ENCODE assay signal across 11 cellular contexts in the genomic region with DNA sequence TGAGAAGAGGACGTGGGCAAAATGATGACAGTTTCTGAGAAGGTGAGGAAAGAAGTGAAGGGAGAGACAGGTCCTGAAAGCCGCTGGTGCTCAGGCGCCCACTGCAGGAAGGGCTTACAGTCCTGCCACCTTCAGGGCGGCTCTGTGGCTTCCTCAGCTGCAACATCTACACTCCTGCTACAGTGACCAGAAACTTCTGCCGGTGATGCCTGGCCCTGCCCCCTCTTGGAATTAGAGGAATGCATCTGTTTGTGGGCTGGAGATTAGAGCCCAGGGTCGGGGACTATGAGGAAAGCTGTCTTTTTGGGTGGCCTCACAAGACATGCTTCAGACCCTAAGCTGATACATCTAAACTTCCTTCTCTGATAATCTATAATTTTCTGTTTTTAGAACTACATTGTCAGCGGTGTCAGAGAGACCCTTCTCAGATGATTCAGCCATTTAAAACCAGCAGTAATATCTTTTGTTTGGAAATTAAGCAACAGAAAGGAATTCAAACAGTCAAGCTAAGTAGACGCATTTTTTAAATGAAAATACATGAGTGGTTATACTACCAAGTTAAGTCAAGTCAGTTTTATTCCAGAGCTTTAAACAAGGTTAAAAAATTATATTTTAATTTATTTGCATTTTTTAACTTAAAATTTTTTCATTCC. TPM values are rescaled to one million over a fixed set of nuclear protein-coding genes. Genes with fewer than 3 reads are reported as not detected.
DNase-seq lines count a peak whose midpoint lies in the region; ATAC-seq and TF ChIP-seq lines count a peak whose summit lies in the region.
"Had no signal": no experiment of that assay in that cellular context is flagged by ENCODE, and none has a peak within 500 bp of the region (broad histone marks: within the 10 kb centered on the region; RNA-seq: fewer than 3 reads in every experiment).

No MANE protein-coding gene starts in this region.

- peak; percentile 6 for TF ChIP-seq CTCF in AG04449 (IDR thresholded peaks at IDR 0.05; ENCODE audit: insufficient read depth, low read length, missing control alignments)
- no peak for TF ChIP-seq CTCF in GM10248 (IDR thresholded peaks at IDR 0.05; ENCODE audit: control extremely low read depth, extremely low read depth, low read depth, missing control alignments)

- H3K4me3 ChIP-seq in AG04449 (ENCODE audit: low read depth, low read length): no peak overlapping the region

- ATAC-seq in left colon (peak; percentile 51), HG03108 (IDR thresholded peaks at IDR 0.05; ENCODE audit: unreplicated experiment) (no peak), HG03135 (IDR thresholded peaks at IDR 0.05; ENCODE audit: unreplicated experiment) (no peak), HG03196 (IDR thresholded peaks at IDR 0.05; ENCODE audit: unreplicated experiment) (no peak)

- POLR2A ChIA-PET in AG04449 (lab: Yijun Ruan, JAX): no interaction called here
- POLR2A ChIA-PET in GM10248 (lab: Yijun Ruan, JAX): no interaction called here

- CTCF ChIA-PET in AG04449 (lab: Yijun Ruan, JAX) (interaction anchor here (0.9 to 1.3 kb wide), 2 partner anchors 26 to 248 kb away, joined by 3 read pairs; no protein-coding TSS in a partner anchor), GM10248 (lab: Yijun Ruan, JAX) (interaction anchor here (1.2 kb wide), 1 partner anchor 24 kb away, joined by 4 read pairs; no protein-coding TSS in a partner anchor)

- intact Hi-C loops in left colon (cut with DNase I, micrococcal nuclease): no loop called here

- DNase-seq in AG04449 (ENCODE audit: low read depth, low spot score) (no peak), HT1080 (ENCODE audit: low read depth) (peak; percentile 58), amniotic epithelial cell (ENCODE audit: low read depth) (peak; percentile 76), left colon (peak in 1 of 2 donors; percentile 17), GM10248 (ENCODE audit: extremely low spot score) (no peak)
- DNase-seq: activated CD4-positive, alpha-beta T cell treated with anti-CD3 and anti-CD28 coated beads, Interleukin-2, amount 10 ng/mL, durations not matched to agents 24 days and 14 days; immature natural killer cell; NCI-H526 had no signal

RNA-seq across cellular contexts. Expression of a gene that starts 30.4 kb away (rescaled TPM):
- total RNA-seq in HT1080 (2014; rRNA removed; shearing (Covaris generic)): 0.03 and 0.42 TPM in 2 replicates
- 0.01 TPM in 2 replicates for polyA plus RNA-seq in HT1080 (2015; cell fraction: cytosol; rRNA removed)
- 0.01 and 0.06 TPM in 2 replicates for polyA plus RNA-seq in HT1080 (2015; cell fraction: nucleus; rRNA removed)
- total RNA-seq in left colon: 1 to 10 TPM; 1.2 to 2.2 TPM
- total RNA-seq: activated CD4-positive, alpha-beta T cell treated with anti-CD3 and anti-CD28 coated beads, Interleukin-2, amount 10 ng/mL, durations not matched to agents 24 days and 14 days had no signal
- polyA plus RNA-seq: immature natural killer cell had no signal

Comparison
In these comparisons a context has a peak if more than half of its experiments do, and no peak if none do; other contexts are left out.
1. DNase-seq: peak in HT1080 (single experiment) and amniotic epithelial cell (single experiment); none in AG04449 (single experiment) and GM10248 (single experiment).